ENCODE assay signal across 8 cellular contexts in the genomic region with DNA sequence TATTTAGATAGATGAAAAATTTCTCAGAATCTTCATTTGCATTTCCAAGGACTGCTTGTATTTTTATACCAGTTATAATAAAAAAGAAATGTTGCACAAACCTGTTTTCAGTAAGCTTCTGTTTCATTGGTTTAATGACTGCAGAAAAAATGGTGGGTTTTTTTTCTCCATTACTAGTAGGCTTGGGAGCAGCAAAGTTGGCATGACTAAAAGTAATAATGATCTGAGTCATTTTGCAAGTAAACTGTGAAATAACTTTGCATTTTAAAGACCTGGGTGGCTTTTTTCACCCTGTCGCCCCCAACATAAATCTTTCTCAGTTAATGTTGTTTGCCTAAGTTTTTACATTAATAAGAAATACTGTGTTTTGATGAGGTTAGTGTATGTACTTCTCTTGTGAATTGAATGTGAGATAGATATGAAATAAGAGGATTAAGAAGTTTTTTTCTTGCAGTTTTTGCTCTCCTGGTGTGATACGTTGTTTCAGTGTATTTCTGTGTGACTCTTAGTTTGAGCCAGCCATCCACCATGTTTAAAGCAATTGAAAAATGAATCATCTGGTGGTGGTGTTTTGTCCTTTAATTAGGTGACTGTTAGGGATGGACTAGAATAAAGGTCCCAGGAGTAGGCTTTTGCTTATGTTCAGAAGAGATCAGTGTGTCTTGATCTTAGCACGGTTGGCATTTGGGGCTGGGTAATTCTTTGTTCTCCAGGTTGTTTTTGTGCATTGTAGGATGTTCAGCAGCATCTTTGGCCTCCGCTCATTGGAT. TPM values are rescaled to one million over a fixed set of nuclear protein-coding genes. Genes with fewer than 3 reads are reported as not detected.
DNase-seq lines count a peak whose midpoint lies in the region; ATAC-seq and TF ChIP-seq lines count a peak whose summit lies in the region.

No MANE protein-coding gene starts in this region.

- peak overlapping the region; percentile 97 for H3K9ac ChIP-seq in mesenchymal stem cell (ENCODE audit: low read length)

- H3K79me1 ChIP-seq in mesenchymal stem cell (replicated peaks; ENCODE audit: low read length, poor library complexity, severe bottlenecking) = no peaks in the 10 kb centered on the region

- 10% methylated on average over 2 of the region's 4 CpGs for WGBS in mesenchymal stem cell

- peak; percentile 26 for DNase-seq in NOMO-1 treated with DMSO at 0.1 percent for 48 hours (lab: John Stamatoyannopoulos, UW; ENCODE audit: unreplicated experiment)
- DNase-seq in NOMO-1 treated with dmso at 0.1 percent for 144 hours (lab: John Stamatoyannopoulos, UW; ENCODE audit: unreplicated experiment) = no peak
- DNase-seq in astrocyte of the spinal cord (ENCODE audit: low read depth, low spot score) = peak; percentile 65
- peak; percentile 54 for DNase-seq in mesenchymal stem cell
- DNase-seq in T-helper 9 cell = no peak
- no peak for DNase-seq in stimulated activated CD4-positive, alpha-beta T cell treated with anti-CD3 and anti-CD28 coated beads, Interleukin-1b, Interleukin-23, amount 100 ng/mL, for 48 hours
- DNase-seq in NCI-H446 treated with DMSO at 0.1 percent for 48 hours (lab: John Stamatoyannopoulos, UW) = no peak

- peak overlapping the region; percentile 5 for H3K27ac ChIP-seq in mesenchymal stem cell (ENCODE audit: low read length, poor library complexity, severe bottlenecking)

- H3K4me3 ChIP-seq in astrocyte of the spinal cord (ENCODE audit: low read depth, low read length) = peak overlapping the region; percentile 82
- H3K4me3 ChIP-seq in mesenchymal stem cell (ENCODE audit: insufficient read depth in 1 of 2, low read depth in 1 of 2, low read length in 2 of 2) = peak overlapping the region in 1 of 2 experiments; percentile 98

- no peak overlapping the region for H4K91ac ChIP-seq in mesenchymal stem cell (ENCODE audit: low read length)

- H2BK12ac ChIP-seq in mesenchymal stem cell (ENCODE audit: low read length in 2 of 2) = no peak overlapping the region

- H3K9me3 ChIP-seq in mesenchymal stem cell (ENCODE audit: control insufficient read depth, low read length) = no peaks in the 10 kb centered on the region

- peaks cover 3% of the 10 kb centered on the region for H3K4me1 ChIP-seq in mesenchymal stem cell (ENCODE audit: control insufficient read depth, insufficient read depth, low read depth, low read length)

- peak overlapping the region; percentile 44 for H3K4me2 ChIP-seq in mesenchymal stem cell (ENCODE audit: low read length, poor library complexity, severe bottlenecking)

- no peaks in the 10 kb centered on the region for H3K36me3 ChIP-seq in mesenchymal stem cell (ENCODE audit: control insufficient read depth in 1 of 2, insufficient read depth in 2 of 2, low read depth in 1 of 2, low read length in 2 of 2)

- H3K23ac ChIP-seq in mesenchymal stem cell (ENCODE audit: low read length in 2 of 2) = no peak overlapping the region

- H2AK5ac ChIP-seq in mesenchymal stem cell (ENCODE audit: low read length, severe bottlenecking) = no peak overlapping the region

- in situ Hi-C loops in astrocyte of the spinal cord (cut with HindIII; ENCODE audit: low sequenced_read_pairs) = no loop called here

- H2BK120ac ChIP-seq in mesenchymal stem cell (ENCODE audit: low read depth, low read length) = no peak overlapping the region

- H3K18ac ChIP-seq in mesenchymal stem cell (ENCODE audit: low read depth in 1 of 2, low read length in 2 of 2) = peak overlapping the region; percentile 7 to 76

- H4K8ac ChIP-seq in mesenchymal stem cell (ENCODE audit: low read length) = no peak overlapping the region

- no peak overlapping the region for H2BK5ac ChIP-seq in mesenchymal stem cell (ENCODE audit: low read depth, low read length, poor library complexity, severe bottlenecking)

- no peak overlapping the region for H2BK15ac ChIP-seq in mesenchymal stem cell (ENCODE audit: low read depth, poor library complexity, severe bottlenecking)

- H3K14ac ChIP-seq in mesenchymal stem cell (ENCODE audit: low read length in 2 of 2) = peak overlapping the region in 1 of 2 experiments; percentile 41

- H3K4ac ChIP-seq in mesenchymal stem cell (ENCODE audit: low read depth in 1 of 2, low read length in 2 of 2) = peak overlapping the region in 1 of 2 experiments; percentile 28

- H3K27me3 ChIP-seq in mesenchymal stem cell (ENCODE audit: control insufficient read depth in 1 of 2, insufficient read depth in 1 of 2, low read length in 2 of 2) = no peaks in the 10 kb centered on the region

- TF ChIP-seq CTCF in astrocyte of the spinal cord (IDR thresholded peaks at IDR 0.05; ENCODE audit: low read depth, low read length) = no peak

- H2AFZ ChIP-seq in mesenchymal stem cell (ENCODE audit: low read depth, low read length) = no peak overlapping the region

- ATAC-seq in HG03442 (IDR thresholded peaks at IDR 0.05; ENCODE audit: unreplicated experiment) = peak; percentile 60

RNA-seq across cellular contexts. Expression of gene GNAI1, which starts 1.8 kb away (rescaled TPM):
- 161 TPM for polyA plus RNA-seq in mesenchymal stem cell (2013, experiment 1 of 2)
- 168 TPM for polyA plus RNA-seq in mesenchymal stem cell (2013, experiment 2 of 2)

Comparison
In these comparisons a context has a peak if more than half of its experiments do, and no peak if none do; other contexts are left out.
1. DNase-seq: peak in NOMO-1 treated with DMSO at 0.1 percent for 48 hours (single experiment), astrocyte of the spinal cord (single experiment) and mesenchymal stem cell (single experiment); none in NOMO-1 treated with dmso at 0.1 percent for 144 hours (single experiment), T-helper 9 cell (single experiment), stimulated activated CD4-positive, alpha-beta T cell treated with anti-CD3 and anti-CD28 coated beads, Interleukin-1b, Interleukin-23, amount 100 ng/mL, for 48 hours (single experiment) and NCI-H446 treated with DMSO at 0.1 percent for 48 hours (single experiment).